9 cellular contexts compared by ENCODE assay signal in the genomic region with DNA sequence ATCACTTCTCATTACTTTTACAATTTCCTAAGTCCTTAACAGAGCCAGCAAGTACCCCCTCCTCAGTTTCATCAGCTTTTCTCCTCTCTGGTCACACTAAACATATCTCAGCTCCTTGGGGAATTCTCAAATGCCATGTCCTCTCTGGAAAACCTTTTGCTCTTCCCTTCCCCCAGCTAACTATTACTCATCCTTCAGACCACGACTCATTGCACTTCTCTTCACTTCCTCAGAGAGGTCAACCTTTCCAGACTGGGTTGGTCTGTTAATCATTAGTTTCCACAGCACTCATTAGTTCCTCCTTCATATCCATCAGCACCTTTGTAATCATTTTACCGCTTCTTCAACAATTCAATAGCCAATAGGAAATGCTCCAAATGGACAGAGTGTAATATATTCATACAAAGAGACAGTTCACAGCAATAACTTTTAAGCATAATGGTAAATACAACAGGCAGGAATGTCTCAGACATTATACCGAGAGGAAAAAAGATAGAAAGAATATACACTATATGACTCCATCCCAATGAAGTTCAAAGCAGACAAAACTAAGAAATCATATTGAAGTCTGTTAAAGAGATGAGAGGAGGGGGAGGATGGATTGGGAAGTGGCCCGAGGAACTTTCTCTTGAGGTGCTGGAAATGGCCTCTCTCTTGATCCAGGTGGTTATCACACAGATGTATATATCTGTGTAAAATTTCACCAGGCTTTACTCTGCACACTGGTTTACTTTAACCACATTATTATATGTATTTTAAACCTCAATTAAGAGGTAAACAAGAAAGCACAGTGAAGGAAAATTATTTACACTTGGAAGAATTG. TPM values are rescaled to one million over a fixed set of nuclear protein-coding genes. Genes with fewer than 3 reads are reported as not detected.
DNase-seq lines count a peak whose midpoint lies in the region; ATAC-seq, FAIRE-seq and TF ChIP-seq lines count a peak whose summit lies in the region.
"Had no signal": no experiment of that assay in that cellular context is flagged by ENCODE, and none has a peak within 500 bp of the region (broad histone marks: within the 10 kb centered on the region; RNA-seq: fewer than 3 reads in every experiment).

No MANE protein-coding gene starts in this region.

- peak; percentile 99 for ATAC-seq in HG03469 (IDR thresholded peaks at IDR 0.05; ENCODE audit: unreplicated experiment)

- intact Hi-C loops in kidney (cut with DNase I): no loop called here

- H3K36me3 ChIP-seq in Peyer's patch (peaks cover 0 to 14% (median 0%) of the 10 kb centered on the region in 3 donors), kidney (ENCODE audit: control insufficient read depth in 1 of 2, insufficient read depth in 2 of 2, low read length in 2 of 2) (no peaks in the 10 kb centered on the region)

- no peak overlapping the region for H3K9ac ChIP-seq in kidney (ENCODE audit: low read length in 2 of 2)

- H3K4me3 ChIP-seq in cardiac fibroblast (replicated peaks in 1 of 2; ENCODE audit: low read depth in 2 of 2, low read length in 2 of 2) (no peak overlapping the region), Peyer's patch (no peak overlapping the region), kidney (ENCODE audit: low read length in 2 of 2) (no peak overlapping the region)

- TF ChIP-seq CTCF in GM20000 (IDR thresholded peaks at IDR 0.05; ENCODE audit: extremely low read depth, missing control alignments) (no peak), cardiac fibroblast (IDR thresholded peaks at IDR 0.05; ENCODE audit: low read depth, low read length) (no peak), Peyer's patch (IDR thresholded peaks at IDR 0.05) (no peak), kidney (IDR thresholded peaks at IDR 0.05; ENCODE audit: borderline replicate concordance, extremely low read depth, insufficient read depth) (no peak)

- H3K4me1 ChIP-seq in Peyer's patch: no peaks in the 10 kb centered on the region
- no peaks in the 10 kb centered on the region for H3K4me1 ChIP-seq in kidney (ENCODE audit: control insufficient read depth in 1 of 2, insufficient read depth in 1 of 2, low read depth in 1 of 2, low read length in 2 of 2)

- in situ Hi-C loops in G401 (cut with HindIII; ENCODE audit: low sequenced_read_pairs): no loop called here

- H3K9me3 ChIP-seq in Peyer's patch: no peaks in the 10 kb centered on the region
- no peaks in the 10 kb centered on the region for H3K9me3 ChIP-seq in kidney (ENCODE audit: control insufficient read depth in 1 of 2, low read length in 2 of 2)

- H3K27ac ChIP-seq in Peyer's patch: peak overlapping the region in 1 of 4 donors; percentile 44
- no peak overlapping the region for H3K27ac ChIP-seq in kidney (ENCODE audit: low read depth in 2 of 2, low read length in 2 of 2)

- no peak for FAIRE-seq in kidney (lab: Jason Lieb, UNC)
- FAIRE-seq: G401.6 had no signal

- TF ChIP-seq POLR2A in Peyer's patch (IDR thresholded peaks at IDR 0.05): no peak

- H3K27me3 ChIP-seq in Peyer's patch: no peaks in the 10 kb centered on the region

- DNase-seq in AG08396 (ENCODE audit: low spot score) (peak; percentile 42), GM20000 (ENCODE audit: low spot score) (peak; percentile 33), cardiac fibroblast (ENCODE audit: low read depth in 2 of 2) (peak; percentile 25 to 72), Peyer's patch (no peak), kidney (no peak), G401 (ENCODE audit: low spot score) (no peak), SHP77 treated with DMSO at 0.1 percent for 48 hours (lab: John Stamatoyannopoulos, UW) (no peak)

RNA-seq across cellular contexts. Expression of gene DDX60L, which starts 39.6 kb away (rescaled TPM):
- total RNA-seq in Peyer's patch (10 to 100 TPM; 18.4 to 68.7 (median 47.2) TPM), kidney (20.2 TPM)
- polyA plus RNA-seq in kidney (ENCODE audit: insufficient read depth, low read depth, low replicate concordance): 3.5 TPM
- 0.12 TPM in 1 of 2 replicates, not detected in the other for total RNA-seq in G401 (2014; rRNA removed; shearing (Covaris generic))

RNA-seq across cellular contexts. Expression of gene PALLD, which starts 56.2 kb away (rescaled TPM):
- total RNA-seq in Peyer's patch: 100 to 1,000 TPM in 1 of 4 donors, 10 to 100 TPM in 3; 68.0 to 175 (median 78.4) TPM
- total RNA-seq in kidney: 120 TPM
- 43.4 TPM for polyA plus RNA-seq in kidney (ENCODE audit: insufficient read depth, low read depth, low replicate concordance)
- total RNA-seq in G401 (2014; rRNA removed; shearing (Covaris generic)): 0.51 TPM in 1 of 2 replicates, not detected in the other

Comparison
In these comparisons a context has a peak if more than half of its experiments do, and no peak if none do; other contexts are left out.
1. DNase-seq: peak in AG08396 (single experiment), GM20000 (single experiment) and cardiac fibroblast (2 of 2); none in Peyer's patch (0 of 3), kidney (single experiment), G401 (single experiment) and SHP77 treated with DMSO at 0.1 percent for 48 hours (single experiment).
2. RNA of gene DDX60L, which starts 39.6 kb away (total RNA-seq): 18.4 to 68.7 TPM in Peyer's patch and 20.2 TPM in kidney (single experiment); 0.12 TPM in G401; every median in the first group is over 10 times any median in the second.
3. RNA of gene PALLD, which starts 56.2 kb away (total RNA-seq): 120 TPM in kidney (single experiment) and 68.0 to 175 TPM in Peyer's patch; 0.51 TPM in G401; every median in the first group is over 10 times any median in the second.